Comparison of ENCODE assay signal across 1 cellular context in genomic region chr16:89658221-89658879, GRCh38.
TF ChIP-seq lines count a peak whose summit lies in the region.

No MANE protein-coding gene starts in this region.

TF ChIP-seq in A549, 52 proteins besides CTCF, POLR2A, EP300 and RAD21 (continued from another document):
- TF ChIP-seq RNF2 (IDR thresholded peaks at IDR 0.05; ENCODE audit: borderline replicate concordance, low read depth) (0 out of 2 replicates have a peak, but pooled peaks have one; percentile 35), MAX (IDR thresholded peaks at IDR 0.05) (peak; percentile 1; the same call in 1 of the 2 replicates)
